Comparison of ENCODE assay signal across 8 cellular contexts in the genomic region with DNA sequence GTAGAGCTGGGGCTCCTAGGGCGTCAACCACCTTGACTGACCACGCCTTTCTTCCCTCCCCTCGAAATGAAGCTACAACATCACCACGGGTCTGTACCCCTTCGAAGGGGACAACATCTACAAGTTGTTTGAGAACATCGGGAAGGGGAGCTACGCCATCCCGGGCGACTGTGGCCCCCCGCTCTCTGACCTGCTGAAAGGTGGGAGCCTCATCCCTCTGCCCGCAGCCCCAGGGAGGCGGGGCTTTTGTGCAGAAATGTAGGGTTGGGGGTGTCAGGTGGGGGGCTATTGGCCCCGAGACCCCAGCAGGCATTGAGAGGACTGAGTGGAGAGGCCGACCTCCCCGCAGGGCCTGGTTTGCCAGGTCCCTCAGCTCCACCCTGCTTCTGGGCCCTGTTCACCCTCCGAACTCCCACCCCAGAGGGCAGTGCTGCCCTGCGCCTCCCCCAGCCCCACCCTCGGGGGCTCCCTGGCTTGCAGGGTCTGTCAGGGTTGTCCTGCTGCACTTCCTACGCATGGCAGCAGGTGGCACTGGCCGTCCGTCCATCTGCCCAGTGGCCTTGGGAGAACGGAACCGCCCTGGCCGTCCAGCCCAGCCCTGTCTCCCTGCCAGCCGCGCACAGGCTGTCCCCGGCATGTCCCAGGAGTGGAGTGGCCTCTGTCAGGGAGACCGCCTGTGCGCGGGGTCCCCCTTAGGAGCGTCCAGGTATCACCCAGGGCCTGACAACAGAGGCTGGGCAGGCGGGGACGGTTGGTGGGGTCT. TPM values are rescaled to one million over a fixed set of nuclear protein-coding genes. Genes with fewer than 3 reads are reported as not detected.
A peak's percentile ranks its signal among the peaks of the same experiment; 100 is the strongest.
DNase-seq lines count a peak whose midpoint lies in the region; ATAC-seq and TF ChIP-seq lines count a peak whose summit lies in the region.

No MANE protein-coding gene starts in this region.

- H3K9me3 ChIP-seq in prostate gland: no peaks in the 10 kb centered on the region

- H3K4me3 Mint-ChIP-seq in glutamatergic neuron (ENCODE audit: unreplicated experiment): no peak overlapping the region
- no peak overlapping the region for H3K4me3 Mint-ChIP-seq in stimulated activated naive CD8-positive, alpha-beta T cell treated with anti-CD3 and anti-CD28 coated beads, Interleukin-15, amount 100 ng/mL, for 72 hours

- H3K27ac ChIP-seq in VCaP (0 out of 2 replicates have a peak overlapping the region, but pooled peaks have one; percentile 2), prostate gland (no peak overlapping the region)

- intact Hi-C loops in prostate gland (cut with DNase I): no loop called here

- H3K36me3 Mint-ChIP-seq in glutamatergic neuron (ENCODE audit: unreplicated experiment): no peaks in the 10 kb centered on the region

- H3K27ac Mint-ChIP-seq in glutamatergic neuron (ENCODE audit: unreplicated experiment): peak overlapping the region; percentile 48
- H3K27ac Mint-ChIP-seq in stimulated activated naive CD8-positive, alpha-beta T cell treated with anti-CD3 and anti-CD28 coated beads, Interleukin-15, amount 100 ng/mL, for 72 hours: no peak overlapping the region

- H3K27me3 Mint-ChIP-seq in glutamatergic neuron (ENCODE audit: unreplicated experiment): peaks cover 7% of the 10 kb centered on the region
- no peaks in the 10 kb centered on the region for H3K27me3 Mint-ChIP-seq in stimulated activated naive CD8-positive, alpha-beta T cell treated with anti-CD3 and anti-CD28 coated beads, Interleukin-15, amount 100 ng/mL, for 72 hours

- no peak for TF ChIP-seq POLR2A in prostate gland (IDR thresholded peaks at IDR 0.05)

- no peak for DNase-seq in GM12864 (ENCODE audit: low read depth)
- peak; percentile 84 for DNase-seq in glutamatergic neuron
- DNase-seq in prostate gland (ENCODE audit: low spot score): no peak
- no peak for DNase-seq in stimulated activated naive CD8-positive, alpha-beta T cell treated with anti-CD3 and anti-CD28 coated beads, Interleukin-15, amount 100 ng/mL, for 72 hours
- no peak for DNase-seq in KG1 (lab: John Stamatoyannopoulos, UW)
- no peak for DNase-seq in activated effector memory CD4-positive, alpha-beta T cell treated with anti-CD3 and anti-CD28 coated beads, Interleukin-2, amount 50 U/mL, for 16 hours

- H3K9me3 Mint-ChIP-seq in glutamatergic neuron (ENCODE audit: unreplicated experiment): peaks cover 8% of the 10 kb centered on the region
- H3K9me3 Mint-ChIP-seq in stimulated activated naive CD8-positive, alpha-beta T cell treated with anti-CD3 and anti-CD28 coated beads, Interleukin-15, amount 100 ng/mL, for 72 hours: no peaks in the 10 kb centered on the region

- H3K4me1 Mint-ChIP-seq in glutamatergic neuron (ENCODE audit: low read depth, unreplicated experiment): peaks cover 14% of the 10 kb centered on the region
- peaks cover 11% of the 10 kb centered on the region for H3K4me1 Mint-ChIP-seq in stimulated activated naive CD8-positive, alpha-beta T cell treated with anti-CD3 and anti-CD28 coated beads, Interleukin-15, amount 100 ng/mL, for 72 hours

- no peak for ATAC-seq in GM19452 (IDR thresholded peaks at IDR 0.05; ENCODE audit: unreplicated experiment)
- no peak for ATAC-seq in stimulated activated naive CD8-positive, alpha-beta T cell treated with anti-CD3 and anti-CD28 coated beads, Interleukin-15, amount 100 ng/mL, for 72 hours

- peak; percentile 51 for TF ChIP-seq CTCF in GM12864 (IDR thresholded peaks at IDR 0.05; ENCODE audit: low read depth, low read length, missing control alignments)
- TF ChIP-seq CTCF in VCaP (conservative IDR thresholded peaks at IDR 0.05): peak; percentile 77
- TF ChIP-seq CTCF in glutamatergic neuron (IDR thresholded peaks at IDR 0.05; ENCODE audit: partially characterized antibody, unreplicated experiment): peak; percentile 69
- peak; percentile 10 to 64 (median 42) for TF ChIP-seq CTCF in prostate gland (IDR thresholded peaks at IDR 0.05)

- 70% methylated on average over 28 of the region's 33 CpGs for WGBS in prostate gland

- H3K4me3 ChIP-seq in GM12864 (ENCODE audit: low read depth, low read length): no peak overlapping the region
- no peak overlapping the region for H3K4me3 ChIP-seq in prostate gland

- no peaks in the 10 kb centered on the region for H3K4me1 ChIP-seq in prostate gland (replicated peaks)

- H3K27me3 ChIP-seq in prostate gland (replicated peaks; ENCODE audit: insufficient read depth): no peaks in the 10 kb centered on the region

- H3K36me3 ChIP-seq in prostate gland: peaks cover 0 to 2% of the 10 kb centered on the region in 2 donors

RNA-seq across cellular contexts. Expression of a gene that starts 15.7 kb away (rescaled TPM):
- total RNA-seq in glutamatergic neuron (ENCODE audit: unreplicated experiment) (48.2 TPM), prostate gland (100 to 1,000 TPM in 1 of 2 donors, 10 to 100 TPM in 1; 75.1 to 157 TPM)

RNA-seq across cellular contexts. Expression of a gene that starts 16.5 kb away (rescaled TPM):
- total RNA-seq in glutamatergic neuron (ENCODE audit: unreplicated experiment) (74.7 TPM), prostate gland (1 to 10 TPM in 1 of 2 donors, under 1 TPM in 1; 0.68 to 4.4 TPM)

RNA-seq across cellular contexts. Expression of a gene that starts 20.2 kb away (rescaled TPM):
- total RNA-seq in glutamatergic neuron (ENCODE audit: unreplicated experiment) (129 TPM), prostate gland (100 to 1,000 TPM; 109 to 151 TPM)

RNA-seq across cellular contexts. Expression of a gene that starts 27.1 kb away (rescaled TPM):
- total RNA-seq in glutamatergic neuron (ENCODE audit: unreplicated experiment) (325 TPM), prostate gland (10 to 100 TPM; 35.8 to 42.9 TPM)

RNA-seq across cellular contexts. Expression of a gene that starts 47.3 kb away (rescaled TPM):
- total RNA-seq in glutamatergic neuron (ENCODE audit: unreplicated experiment): 65.5 TPM
- total RNA-seq in prostate gland: 10 to 100 TPM; 32.5 to 79.9 TPM

Comparison
In these comparisons a context has a peak if more than half of its experiments do, and no peak if none do; other contexts are left out.
1. RNA of a gene that starts 16.5 kb away (total RNA-seq): 74.7 TPM in glutamatergic neuron (single experiment); 0.68 to 4.4 TPM in prostate gland; every median in the first group is over 10 times any median in the second.
2. Peak in every context shown above with its lines, with median percentiles within 50 percentile points of each other: CTCF ChIP-seq.